8 cellular contexts compared by ENCODE assay signal in the genomic region with DNA sequence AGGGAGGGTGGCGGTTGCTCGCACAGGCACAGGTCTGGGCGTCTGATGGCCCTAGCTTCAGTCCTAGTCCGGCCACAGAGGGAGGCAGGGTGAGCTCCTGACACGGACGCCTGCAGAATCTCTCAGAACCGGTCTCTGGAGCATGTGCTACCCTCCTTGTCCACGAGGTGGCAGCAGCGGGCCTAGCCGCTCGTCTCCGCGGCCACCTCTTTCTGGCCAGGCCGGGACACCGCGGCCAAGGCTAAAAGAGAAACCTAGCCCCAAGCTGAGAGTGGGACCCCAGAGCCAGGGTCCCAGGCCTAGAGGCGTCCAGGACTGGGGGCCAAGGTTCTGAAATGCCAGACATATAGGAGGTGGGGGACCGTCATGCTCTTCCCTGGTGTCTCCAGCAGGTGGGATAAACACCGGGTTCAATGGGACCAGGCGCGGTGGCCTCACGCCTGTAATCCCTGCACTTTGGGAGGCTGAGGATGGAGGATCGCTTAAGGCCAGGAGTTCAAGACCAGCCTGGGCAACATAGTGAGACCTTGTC. TPM values are rescaled to one million over a fixed set of nuclear protein-coding genes. Genes with fewer than 3 reads are reported as not detected.
DNase-seq lines count a peak whose midpoint lies in the region; ATAC-seq and TF ChIP-seq lines count a peak whose summit lies in the region.

No MANE protein-coding gene starts in this region.

- POLR2A ChIA-PET in Panc1 (lab: Charles Lee), result interaction anchor here (0.9 kb wide), 1 partner anchor 69 kb away, joined by 8 read pairs; no protein-coding TSS in a partner anchor

- peak; percentile 98 for TF ChIP-seq CTCF in Panc1 (IDR thresholded peaks at IDR 0.05)

- H3K27me3 ChIP-seq in Panc1 (ENCODE audit: control insufficient read depth, insufficient read depth, low read length), result no peaks in the 10 kb centered on the region

- peak overlapping the region in 1 of 2 experiments; percentile 34; a peak in 2 of 4 replicates for H3K4me3 ChIP-seq in Panc1 (ENCODE audit: low read depth in 2 of 2, low read length in 2 of 2)

- H3K36me3 ChIP-seq in Panc1 (ENCODE audit: control insufficient read depth, insufficient read depth, low read length), result no peaks in the 10 kb centered on the region

- H3K4me1 ChIP-seq in Panc1 (ENCODE audit: control insufficient read depth, insufficient read depth, low read length), result peaks cover 12% of the 10 kb centered on the region; the same call in 1 of the 2 replicates

- peaks cover 6% of the 10 kb centered on the region for H3K27me3 Mint-ChIP-seq in activated T-cell treated with anti-CD3 and anti-CD28 coated beads, Interleukin-2, amount 50 U/mL, for 72 hours (ENCODE audit: low read depth)
- no peaks in the 10 kb centered on the region for H3K27me3 Mint-ChIP-seq in natural killer cell treated with Interleukin-12 subunit alpha and Interleukin-12 subunit beta and Interleukin-15 and Interleukin-18, amount 100 ng/mL, for 72 hours
- H3K27me3 Mint-ChIP-seq in stimulated activated memory B cell treated with anti-CD40 and anti-IgM and Interleukin-4, amounts not matched to agents 10 μg/mL and 1 μg/mL and 100 μg/mL, for 72 hours, result no peaks in the 10 kb centered on the region

- peak overlapping the region; percentile 84 for H3K27ac Mint-ChIP-seq in activated T-cell treated with anti-CD3 and anti-CD28 coated beads, Interleukin-2, amount 50 U/mL, for 72 hours
- H3K27ac Mint-ChIP-seq in natural killer cell treated with Interleukin-12 subunit alpha and Interleukin-12 subunit beta and Interleukin-15 and Interleukin-18, amount 100 ng/mL, for 72 hours, result peak overlapping the region; percentile 70 to 88
- peak overlapping the region; percentile 6 for H3K27ac Mint-ChIP-seq in stimulated activated memory B cell treated with anti-CD40 and anti-IgM and Interleukin-4, amounts not matched to agents 10 μg/mL and 1 μg/mL and 100 μg/mL, for 72 hours

- peaks cover 26% of the 10 kb centered on the region for H3K4me1 Mint-ChIP-seq in activated T-cell treated with anti-CD3 and anti-CD28 coated beads, Interleukin-2, amount 50 U/mL, for 72 hours (ENCODE audit: low read depth)
- H3K4me1 Mint-ChIP-seq in natural killer cell treated with Interleukin-12 subunit alpha and Interleukin-12 subunit beta and Interleukin-15 and Interleukin-18, amount 100 ng/mL, for 72 hours (ENCODE audit: low read depth in 2 of 2), result peaks cover 33 to 35% of the 10 kb centered on the region in 2 donors
- peaks cover 61% of the 10 kb centered on the region for H3K4me1 Mint-ChIP-seq in stimulated activated memory B cell treated with anti-CD40 and anti-IgM and Interleukin-4, amounts not matched to agents 10 μg/mL and 1 μg/mL and 100 μg/mL, for 72 hours

- no peak overlapping the region for H3K27ac ChIP-seq in Panc1 (ENCODE audit: low read length)

- peak; percentile 81 for ATAC-seq in Panc1
- peak; percentile 64 to 69 for ATAC-seq in activated T-cell treated with anti-CD3 and anti-CD28 coated beads, Interleukin-2, amount 50 U/mL, for 72 hours (replicated peaks in 1 of 2)
- peak; percentile 77 to 80 for ATAC-seq in natural killer cell treated with Interleukin-12 subunit alpha and Interleukin-12 subunit beta and Interleukin-15 and Interleukin-18, amount 100 ng/mL, for 72 hours
- peak; percentile 62 for ATAC-seq in stimulated activated memory B cell treated with anti-CD40 and anti-IgM and Interleukin-4, amounts not matched to agents 10 μg/mL and 1 μg/mL and 100 μg/mL, for 72 hours

- H3K9me3 Mint-ChIP-seq in activated T-cell treated with anti-CD3 and anti-CD28 coated beads, Interleukin-2, amount 50 U/mL, for 72 hours, result no peaks in the 10 kb centered on the region
- no peaks in the 10 kb centered on the region for H3K9me3 Mint-ChIP-seq in natural killer cell treated with Interleukin-12 subunit alpha and Interleukin-12 subunit beta and Interleukin-15 and Interleukin-18, amount 100 ng/mL, for 72 hours
- peaks cover 3% of the 10 kb centered on the region for H3K9me3 Mint-ChIP-seq in stimulated activated memory B cell treated with anti-CD40 and anti-IgM and Interleukin-4, amounts not matched to agents 10 μg/mL and 1 μg/mL and 100 μg/mL, for 72 hours

- H3K4me3 Mint-ChIP-seq in activated T-cell treated with anti-CD3 and anti-CD28 coated beads, Interleukin-2, amount 50 U/mL, for 72 hours, result peak overlapping the region; percentile 54 to 67
- peak overlapping the region; percentile 54 for H3K4me3 Mint-ChIP-seq in natural killer cell treated with Interleukin-12 subunit alpha and Interleukin-12 subunit beta and Interleukin-15 and Interleukin-18, amount 100 ng/mL, for 72 hours
- peak overlapping the region; percentile 57 for H3K4me3 Mint-ChIP-seq in stimulated activated memory B cell treated with anti-CD40 and anti-IgM and Interleukin-4, amounts not matched to agents 10 μg/mL and 1 μg/mL and 100 μg/mL, for 72 hours

- no peaks in the 10 kb centered on the region for H3K36me3 Mint-ChIP-seq in activated T-cell treated with anti-CD3 and anti-CD28 coated beads, Interleukin-2, amount 50 U/mL, for 72 hours (ENCODE audit: insufficient read depth in 2 of 2)
- H3K36me3 Mint-ChIP-seq in natural killer cell treated with Interleukin-12 subunit alpha and Interleukin-12 subunit beta and Interleukin-15 and Interleukin-18, amount 100 ng/mL, for 72 hours, result no peaks in the 10 kb centered on the region
- H3K36me3 Mint-ChIP-seq in stimulated activated memory B cell treated with anti-CD40 and anti-IgM and Interleukin-4, amounts not matched to agents 10 μg/mL and 1 μg/mL and 100 μg/mL, for 72 hours, result peaks cover 5% of the 10 kb centered on the region

- DNase-seq in EL, result peak; percentile 78
- peak in 68 of 76 experiments; percentile 7 to 86 (median 61) for DNase-seq in HUDEP-2 (lab: John Stamatoyannopoulos, UW; ENCODE audit: unreplicated experiment in 76 of 76)
- DNase-seq in Panc1 (ENCODE audit: low read depth, low spot score), result peak; percentile 65
- DNase-seq in activated T-cell treated with anti-CD3 and anti-CD28 coated beads, Interleukin-2, amount 50 U/mL, for 72 hours, result peak; percentile 83 to 87
- peak; percentile 53 for DNase-seq in fibroblast of gingiva (ENCODE audit: low read depth)
- DNase-seq in natural killer cell treated with Interleukin-12 subunit alpha and Interleukin-12 subunit beta and Interleukin-15 and Interleukin-18, amount 100 ng/mL, for 72 hours (ENCODE audit: low spot score), result peak; percentile 82
- no peak for DNase-seq in cortex of kidney (lab: John Stamatoyannopoulos, UW)

- no TSS peak for BruUV-seq in Panc1 (replicated peaks; lab: Mats Ljungman, UMichigan)

- intact Hi-C loops in Panc1 (cut with micrococcal nuclease; ENCODE audit: unreplicated experiment), result loop anchor here (2.0 to 10.0 kb wide), 2 partner anchors 142 to 194 kb away; no protein-coding TSS in a partner anchor

- no peaks in the 10 kb centered on the region for H3K9me3 ChIP-seq in Panc1 (ENCODE audit: control insufficient read depth, insufficient read depth, low read depth, low read length)

- CTCF ChIA-PET in Panc1 (lab: Charles Lee), result interaction anchor here (0.5 to 1.9 kb wide), 18 partner anchors 9 to 385 kb away, joined by 3 to 52 read pairs (median 4); no protein-coding TSS in a partner anchor

- in situ Hi-C loops in Panc1 (cut with HindIII; ENCODE audit: low pct_unique_long_range_greater_than_20kb, low sequenced_read_pairs), result no loop called here

RNA-seq across cellular contexts. Expression of gene LAT2, which starts 3.2 kb away (rescaled TPM):
- 2.7 TPM for total RNA-seq in Panc1 (2021; ENCODE audit: unreplicated experiment)
- 3.2 TPM for polyA plus RNA-seq in Panc1 (2012; ENCODE audit: insufficient read length)
- 1 to 10 TPM; 3.7 to 7.6 TPM for total RNA-seq in activated T-cell treated with anti-CD3 and anti-CD28 coated beads, Interleukin-2, amount 50 U/mL, for 72 hours
- total RNA-seq in natural killer cell treated with Interleukin-12 subunit alpha and Interleukin-12 subunit beta and Interleukin-15 and Interleukin-18, amount 100 ng/mL, for 72 hours, result 100 to 1,000 TPM in 1 of 2 donors, 10 to 100 TPM in 1; 78.0 to 161 TPM

RNA-seq across cellular contexts. Expression of gene EIF4H, which starts 32.5 kb away (rescaled TPM):
- total RNA-seq in Panc1 (2021; ENCODE audit: unreplicated experiment), result 318 TPM
- polyA plus RNA-seq in Panc1 (2012; ENCODE audit: insufficient read length), result 295 TPM
- 100 to 1,000 TPM; 452 to 457 TPM for total RNA-seq in activated T-cell treated with anti-CD3 and anti-CD28 coated beads, Interleukin-2, amount 50 U/mL, for 72 hours
- total RNA-seq in natural killer cell treated with Interleukin-12 subunit alpha and Interleukin-12 subunit beta and Interleukin-15 and Interleukin-18, amount 100 ng/mL, for 72 hours, result 100 to 1,000 TPM; 344 to 347 TPM

RNA-seq across cellular contexts. Expression of gene RFC2, which starts 47.5 kb away (rescaled TPM):
- 56.2 TPM for total RNA-seq in Panc1 (2021; ENCODE audit: unreplicated experiment)
- 42.8 TPM for polyA plus RNA-seq in Panc1 (2012; ENCODE audit: insufficient read length)
- total RNA-seq in activated T-cell treated with anti-CD3 and anti-CD28 coated beads, Interleukin-2, amount 50 U/mL, for 72 hours, result 10 to 100 TPM; 62.9 to 95.3 TPM
- 10 to 100 TPM; 66.4 to 87.5 TPM for total RNA-seq in natural killer cell treated with Interleukin-12 subunit alpha and Interleukin-12 subunit beta and Interleukin-15 and Interleukin-18, amount 100 ng/mL, for 72 hours

Comparison
In these comparisons a context has a peak if more than half of its experiments do, and no peak if none do; other contexts are left out.
1. H3K27ac Mint-ChIP-seq: peak in every context shown above with its lines; median percentile 84 in activated T-cell treated with anti-CD3 and anti-CD28 coated beads, Interleukin-2, amount 50 U/mL, for 72 hours; 79 in natural killer cell treated with Interleukin-12 subunit alpha and Interleukin-12 subunit beta and Interleukin-15 and Interleukin-18, amount 100 ng/mL, for 72 hours; 6 in stimulated activated memory B cell treated with anti-CD40 and anti-IgM and Interleukin-4, amounts not matched to agents 10 μg/mL and 1 μg/mL and 100 μg/mL, for 72 hours.
2. RNA of gene LAT2, which starts 3.2 kb away (total RNA-seq): 78.0 to 161 TPM in natural killer cell treated with Interleukin-12 subunit alpha and Interleukin-12 subunit beta and Interleukin-15 and Interleukin-18, amount 100 ng/mL, for 72 hours; 3.7 to 7.6 TPM in activated T-cell treated with anti-CD3 and anti-CD28 coated beads, Interleukin-2, amount 50 U/mL, for 72 hours and 2.7 TPM in Panc1 (single experiment); every median in the first group is over 4 times any median in the second.
3. Peak in every context shown above with its lines, with median percentiles within 50 percentile points of each other: ATAC-seq and H3K4me3 Mint-ChIP-seq.